ENCODE assay signal across 10 cellular contexts in genomic region chr9:121272401-121272948, GRCh38. TPM values are rescaled to one million over a fixed set of nuclear protein-coding genes. Genes with fewer than 3 reads are reported as not detected.
DNase-seq lines count a peak whose midpoint lies in the region; ATAC-seq and TF ChIP-seq lines count a peak whose summit lies in the region.
"Had no signal": no experiment of that assay in that cellular context is flagged by ENCODE, and none has a peak within 500 bp of the region (broad histone marks: within the 10 kb centered on the region; RNA-seq: fewer than 3 reads in every experiment).

No MANE protein-coding gene starts in this region.

- H3K27ac ChIP-seq in BLaER1 treated with 17β-estradiol and CSF1 and Interleukin-3, amounts not matched to agents 10 nM and 100 nM = peak overlapping the region; percentile 13 to 87 (median 81); a peak in 20 of 22 replicates
- H3K27ac ChIP-seq in ascending aorta (peak overlapping the region; percentile 98 to 99), lower lobe of right lung (peak overlapping the region; percentile 34), smooth muscle cell (ENCODE audit: low read depth) (peak overlapping the region; percentile 93)
- H3K27ac ChIP-seq: C4-2B had no signal

- peak overlapping the region; percentile 94 to 100 (median 99) for H3K4me2 ChIP-seq in BLaER1 treated with 17β-estradiol and CSF1 and Interleukin-3, amounts not matched to agents 10 nM and 100 nM
- H3K4me2 ChIP-seq in smooth muscle cell = peak overlapping the region; percentile 95

- no peak for DNase-seq in ascending aorta (ENCODE audit: low spot score in 2 of 2)
- DNase-seq in lower lobe of right lung = no peak
- DNase-seq in smooth muscle cell (lab: John Stamatoyannopoulos, UW; ENCODE audit: unreplicated experiment) = no peak
- no peak for DNase-seq in COLO668 (lab: John Stamatoyannopoulos, UW; ENCODE audit: unreplicated experiment)
- no peak for DNase-seq in anterior cingulate cortex (lab: John Stamatoyannopoulos, UW)
- DNase-seq: T-helper 9 cell had no signal

- no peaks in the 10 kb centered on the region for H3K9me3 ChIP-seq in BLaER1 treated with 17β-estradiol and CSF1 and Interleukin-3, amounts not matched to agents 10 nM and 100 nM (replicated peaks in 1 of 11)
- H3K9me3 ChIP-seq in ascending aorta (no peaks in the 10 kb centered on the region), lower lobe of right lung (no peaks in the 10 kb centered on the region), smooth muscle cell (replicated peaks; ENCODE audit: low read depth) (no peaks in the 10 kb centered on the region)

- H4K20me1 ChIP-seq in BLaER1 treated with 17β-estradiol and CSF1 and Interleukin-3, amounts not matched to agents 10 nM and 100 nM = peaks cover 0 to 16% (median 0%) of the 10 kb centered on the region in 11 experiments; a peak in 2 of 22 replicates
- H4K20me1 ChIP-seq in smooth muscle cell (ENCODE audit: low read depth) = peaks cover 34% of the 10 kb centered on the region

- H3K27me3 ChIP-seq in BLaER1 treated with 17β-estradiol and CSF1 and Interleukin-3, amounts not matched to agents 10 nM and 100 nM = no peaks in the 10 kb centered on the region
- H3K27me3 ChIP-seq in ascending aorta = no peaks in the 10 kb centered on the region
- no peaks in the 10 kb centered on the region for H3K27me3 ChIP-seq in lower lobe of right lung (ENCODE audit: low read depth)
- no peaks in the 10 kb centered on the region for H3K27me3 ChIP-seq in smooth muscle cell (ENCODE audit: low read depth)

- H3K4me3 ChIP-seq in BLaER1 treated with 17β-estradiol and CSF1 and Interleukin-3, amounts not matched to agents 10 nM and 100 nM = peak overlapping the region in 1 of 10 experiments; percentile 3; a peak in 1 of 20 replicates
- H3K4me3 ChIP-seq in ascending aorta (peak overlapping the region in 1 of 2 donors; percentile 99), lower lobe of right lung (no peak overlapping the region), smooth muscle cell (peak overlapping the region; percentile 93)

- H2AFZ ChIP-seq in smooth muscle cell (ENCODE audit: low read depth) = no peak overlapping the region

- no peak for TF ChIP-seq CTCF in ascending aorta (IDR thresholded peaks at IDR 0.05)
- no peak for TF ChIP-seq CTCF in lower lobe of right lung (IDR thresholded peaks at IDR 0.05)
- no peak for TF ChIP-seq CTCF in smooth muscle cell (IDR thresholded peaks at IDR 0.05; ENCODE audit: borderline replicate concordance, insufficient read depth, poor library complexity, severe bottlenecking)

- peaks cover 70% of the 10 kb centered on the region for H3F3A ChIP-seq in smooth muscle cell (ENCODE audit: low read depth)

- no peak for ATAC-seq in lower lobe of right lung
- ATAC-seq in HG03520 (IDR thresholded peaks at IDR 0.05; ENCODE audit: unreplicated experiment) = no peak
- no peak for ATAC-seq in GM21529 (IDR thresholded peaks at IDR 0.05; ENCODE audit: unreplicated experiment)

- peaks cover 61 to 92% (median 75%) of the 10 kb centered on the region in 10 experiments for H3K4me1 ChIP-seq in BLaER1 treated with 17β-estradiol and CSF1 and Interleukin-3, amounts not matched to agents 10 nM and 100 nM
- peaks cover 43 to 76% of the 10 kb centered on the region in 2 donors for H3K4me1 ChIP-seq in ascending aorta
- H3K4me1 ChIP-seq in lower lobe of right lung = peaks cover 60% of the 10 kb centered on the region
- peaks cover 30% of the 10 kb centered on the region for H3K4me1 ChIP-seq in smooth muscle cell (ENCODE audit: low read depth)

- 69% methylated on average over 6 of the region's 6 CpGs for WGBS in smooth muscle cell (ENCODE audit: low lambda C conversion rate)

- intact Hi-C loops in ascending aorta (cut with DNase I) (loop anchor here (10.0 kb wide), 1 partner anchor 198 kb away; the partner anchor contains the start of gene CNTRL), lower lobe of right lung (cut with DNase I) (no loop called here)

- peaks cover 0 to 11% (median 0%) of the 10 kb centered on the region in 11 experiments; a peak in 3 of 22 replicates for H3K36me3 ChIP-seq in BLaER1 treated with 17β-estradiol and CSF1 and Interleukin-3, amounts not matched to agents 10 nM and 100 nM
- H3K36me3 ChIP-seq in ascending aorta = no peaks in the 10 kb centered on the region
- no peaks in the 10 kb centered on the region for H3K36me3 ChIP-seq in lower lobe of right lung
- no peaks in the 10 kb centered on the region for H3K36me3 ChIP-seq in smooth muscle cell (ENCODE audit: low read depth)

- H3K9ac ChIP-seq in BLaER1 treated with 17β-estradiol and CSF1 and Interleukin-3, amounts not matched to agents 10 nM and 100 nM = peak overlapping the region in 10 of 11 experiments; percentile 2 to 77 (median 58); a peak in 14 of 22 replicates
- peak overlapping the region; percentile 74 for H3K9ac ChIP-seq in smooth muscle cell (ENCODE audit: low read depth)

- peaks cover 74% of the 10 kb centered on the region for H3K79me2 ChIP-seq in smooth muscle cell (ENCODE audit: low read depth)

RNA-seq across cellular contexts. Expression of gene GSN, which starts 4.5 kb away (rescaled TPM):
- total RNA-seq in ascending aorta (3,012 TPM), lower lobe of right lung (388 TPM), smooth muscle cell (337 and 430 TPM in 2 replicates)
- 529 and 685 TPM in 2 replicates for polyA plus RNA-seq in smooth muscle cell

Comparison
In these comparisons a context has a peak if more than half of its experiments do, and no peak if none do; other contexts are left out.
1. H3K27ac ChIP-seq: peak in every context shown above with its lines; median percentile 98 in ascending aorta; 93 in smooth muscle cell; 81 in BLaER1 treated with 17β-estradiol and CSF1 and Interleukin-3, amounts not matched to agents 10 nM and 100 nM; 34 in lower lobe of right lung.